Comparison of ENCODE assay signal across 9 cellular contexts in genomic region chr5:141657937-141658545, GRCh38. TPM values are rescaled to one million over a fixed set of nuclear protein-coding genes. Genes with fewer than 3 reads are reported as not detected.
DNase-seq lines count a peak whose midpoint lies in the region; ATAC-seq and TF ChIP-seq lines count a peak whose summit lies in the region.
"Had no signal": no experiment of that assay in that cellular context is flagged by ENCODE, and none has a peak within 500 bp of the region (broad histone marks: within the 10 kb centered on the region; RNA-seq: fewer than 3 reads in every experiment).

No MANE protein-coding gene starts in this region.

- no peaks in the 10 kb centered on the region for H3K4me1 ChIP-seq in psoas muscle
- H3K4me1 ChIP-seq in H9 (ENCODE audit: insufficient read depth, low read length), result no peaks in the 10 kb centered on the region

- no peak overlapping the region for H2BK15ac ChIP-seq in H9 (ENCODE audit: low read depth, low read length)

- H3K9me3 Mint-ChIP-seq in activated B cell treated with CpG ODN at 0.5 μM for 24 hours (no peaks in the 10 kb centered on the region), H9 (no peaks in the 10 kb centered on the region; a peak in 1 of 5 replicates), mesothelial cell of epicardium (no peaks in the 10 kb centered on the region)

- H4K20me1 ChIP-seq in H9 (ENCODE audit: control insufficient read depth, insufficient read depth, insufficient read length), result no peaks in the 10 kb centered on the region

- H3K9me3 ChIP-seq in psoas muscle, result no peaks in the 10 kb centered on the region
- H3K9me3 ChIP-seq in H9 (ENCODE audit: control insufficient read depth, low read depth, low read length), result no peaks in the 10 kb centered on the region

- no peak overlapping the region for H2AK5ac ChIP-seq in H9 (ENCODE audit: insufficient read length, low read length)

- H3K14ac ChIP-seq in H9 (ENCODE audit: insufficient read depth, low read length), result no peak overlapping the region

- no peak overlapping the region for H3K27ac ChIP-seq in psoas muscle
- H3K27ac ChIP-seq in H9 (ENCODE audit: insufficient read length, low read depth, low read length), result no peak overlapping the region
- H3K27ac ChIP-seq in substantia nigra (ENCODE audit: low read depth, low read length, poor library complexity, severe bottlenecking), result no peak overlapping the region

- H3K23ac ChIP-seq in H9 (ENCODE audit: insufficient read length, low read depth, low read length), result no peak overlapping the region

- H4K5ac ChIP-seq in H9 (ENCODE audit: insufficient read length, low read depth, low read length), result no peak overlapping the region

- H3K36me3 ChIP-seq in psoas muscle (ENCODE audit: insufficient read depth in 1 of 2, low read depth in 1 of 2), result peaks cover 0 to 14% of the 10 kb centered on the region in 2 donors

- WGBS in psoas muscle, 3 donors, result 69 to 76% (median 73%) methylated on average over 8 of the region's 8 CpGs
- no CpG with 5 or more reads among the region's 8 CpGs for WGBS in H9 (ENCODE audit: extremely low coverage, insufficient read length, low lambda C conversion rate)

- ATAC-seq in GM18520 (IDR thresholded peaks at IDR 0.05; ENCODE audit: unreplicated experiment) (peak; percentile 74), HG02885 (IDR thresholded peaks at IDR 0.05; ENCODE audit: poor library complexity, unreplicated experiment) (peak; percentile 85), activated B cell treated with CpG ODN at 0.5 μM for 24 hours (ENCODE audit: low read depth) (peak; percentile 25), psoas muscle (peak in 3 of 4 donors; percentile 41 to 68 (median 56))

- no peak overlapping the region for H4K8ac ChIP-seq in H9 (replicated peaks; ENCODE audit: insufficient read length, low read depth, low read length)

- no peak overlapping the region for H3K18ac ChIP-seq in H9 (ENCODE audit: insufficient read length, low read depth, low read length)

- H3K4me3 ChIP-seq in psoas muscle, result no peak overlapping the region

- H3K27me3 Mint-ChIP-seq in activated B cell treated with CpG ODN at 0.5 μM for 24 hours (peaks cover 6% of the 10 kb centered on the region), H9 (ENCODE audit: low read depth) (no peaks in the 10 kb centered on the region), mesothelial cell of epicardium (ENCODE audit: low read depth) (no peaks in the 10 kb centered on the region)

- H3K27ac Mint-ChIP-seq in activated B cell treated with CpG ODN at 0.5 μM for 24 hours (no peak overlapping the region), H9 (peak overlapping the region in 1 of 3 experiments; percentile 14; a peak in 1 of 7 replicates), mesothelial cell of epicardium (no peak overlapping the region)

- no peaks in the 10 kb centered on the region for H3K4me1 Mint-ChIP-seq in activated B cell treated with CpG ODN at 0.5 μM for 24 hours
- H3K4me1 Mint-ChIP-seq in H9, result no peaks in the 10 kb centered on the region
- no peaks in the 10 kb centered on the region for H3K4me1 Mint-ChIP-seq in mesothelial cell of epicardium

- no peak overlapping the region for H3K4ac ChIP-seq in H9 (ENCODE audit: low read depth, low read length)

- no peak overlapping the region for H3K56ac ChIP-seq in H9 (ENCODE audit: insufficient read length, low read depth, low read length)

- H2BK5ac ChIP-seq in H9 (ENCODE audit: insufficient read length, low read length), result no peak overlapping the region

- H3K23me2 ChIP-seq in H9 (ENCODE audit: insufficient read length, low read depth, low read length, poor library complexity, severe bottlenecking), result no peaks in the 10 kb centered on the region

- TF ChIP-seq CTCF in activated B cell treated with CpG ODN at 0.5 μM for 24 hours (IDR thresholded peaks at IDR 0.05), result no peak
- TF ChIP-seq CTCF in psoas muscle (IDR thresholded peaks at IDR 0.05), result no peak
- no peak for TF ChIP-seq CTCF in H9 (conservative IDR thresholded peaks at IDR 0.05)
- no peak for TF ChIP-seq CTCF in mesothelial cell of epicardium (IDR thresholded peaks at IDR 0.05; ENCODE audit: unreplicated experiment)

- H3K4me2 ChIP-seq in H9 (ENCODE audit: insufficient read depth, insufficient read length, low read length), result no peak overlapping the region

- H3K9ac ChIP-seq in H9 (ENCODE audit: extremely low read depth, insufficient read length, low read length), result no peak overlapping the region

- H3K79me2 ChIP-seq in H9 (ENCODE audit: insufficient read depth, low read length), result no peaks in the 10 kb centered on the region

- H3K4me3 Mint-ChIP-seq in activated B cell treated with CpG ODN at 0.5 μM for 24 hours, result no peak overlapping the region
- H3K4me3 Mint-ChIP-seq in H9, result no peak overlapping the region
- no peak overlapping the region for H3K4me3 Mint-ChIP-seq in mesothelial cell of epicardium

- no peak overlapping the region for H4K91ac ChIP-seq in H9 (ENCODE audit: insufficient read length, low read depth, low read length)

- intact Hi-C loops in activated B cell treated with CpG ODN at 0.5 μM for 24 hours (cut with micrococcal nuclease), result no loop called here
- intact Hi-C loops in psoas muscle (cut with DNase I), result no loop called here

- no peak overlapping the region for H2AFZ ChIP-seq in H9 (ENCODE audit: low read length)

- POLR2A ChIA-PET in activated B cell treated with CpG ODN at 0.5 μM for 24 hours (lab: Charles Lee), result no interaction called here

- no peak overlapping the region for H3T11ph ChIP-seq in H9 (ENCODE audit: low read length)

- no peaks in the 10 kb centered on the region for H3K27me3 ChIP-seq in psoas muscle (ENCODE audit: insufficient read depth in 3 of 3, low read length in 2 of 3)
- no peaks in the 10 kb centered on the region for H3K27me3 ChIP-seq in H9 (ENCODE audit: insufficient read depth, low read length)

- H3K36me3 Mint-ChIP-seq in activated B cell treated with CpG ODN at 0.5 μM for 24 hours (ENCODE audit: low read depth) (no peaks in the 10 kb centered on the region), H9 (ENCODE audit: insufficient read depth in 1 of 3, low read depth in 3 of 3) (peaks cover 38 to 72% (median 48%) of the 10 kb centered on the region in 3 experiments), mesothelial cell of epicardium (peaks cover 25% of the 10 kb centered on the region)

- no peaks in the 10 kb centered on the region for H3K79me1 ChIP-seq in H9 (ENCODE audit: insufficient read depth, low read depth, low read length, poor library complexity, severe bottlenecking)

- CTCF ChIA-PET in activated B cell treated with CpG ODN at 0.5 μM for 24 hours (lab: Charles Lee), result no interaction called here

- H2BK120ac ChIP-seq in H9 (ENCODE audit: low read depth, low read length, poor library complexity, severe bottlenecking), result no peak overlapping the region

- no peak overlapping the region for H2BK20ac ChIP-seq in H9 (ENCODE audit: low read depth, low read length, poor library complexity, severe bottlenecking)

- H2BK12ac ChIP-seq in H9 (ENCODE audit: insufficient read length, low read depth, low read length), result no peak overlapping the region

- no peak for DNase-seq in activated B cell treated with CpG ODN at 0.5 μM for 24 hours
- peak in 1 of 2 donors; percentile 19 for DNase-seq in psoas muscle
- no peak for DNase-seq in H9
- no peak for DNase-seq in mesothelial cell of epicardium (ENCODE audit: low spot score in 2 of 2, unreplicated experiment in 2 of 2)
- no peak for DNase-seq in substantia nigra (lab: John Stamatoyannopoulos, UW)
- DNase-seq: activated effector memory CD4-positive, alpha-beta T cell treated with anti-CD3 and anti-CD28 coated beads, Interleukin-2, amount 50 U/mL, for 16 hours; NCI-H748 treated with DMSO at 0.1 percent for 48 hours had no signal

RNA-seq across cellular contexts. Expression of gene FCHSD1, which starts 6.8 kb away (rescaled TPM):
- total RNA-seq in activated B cell treated with CpG ODN at 0.5 μM for 24 hours, result 63.2 and 79.5 TPM in 2 replicates
- 1 to 10 TPM; 1.3 to 2.4 (median 2.1) TPM for total RNA-seq in psoas muscle
- 1 to 10 TPM; 1.3 to 1.4 (median 1.4) TPM for polyA plus RNA-seq in psoas muscle
- total RNA-seq in H9 (2021), result 23.1 and 23.4 TPM in 2 replicates
- total RNA-seq in mesothelial cell of epicardium, result 48.6 to 52.0 TPM (median 51.5 TPM) in 3 replicates

RNA-seq across cellular contexts. Expression of gene RELL2, which starts 21.2 kb away (rescaled TPM):
- 16.8 and 18.9 TPM in 2 replicates for total RNA-seq in activated B cell treated with CpG ODN at 0.5 μM for 24 hours
- under 1 TPM in 3 of 4 donors, not detected in 1; 0.11 to 0.66 (median 0.61) TPM for total RNA-seq in psoas muscle
- 1 to 10 TPM in 1 of 3 donors, under 1 TPM in 2; 0.31 to 1.5 (median 0.63) TPM for polyA plus RNA-seq in psoas muscle
- total RNA-seq in H9 (2021), result 9.8 and 11.1 TPM in 2 replicates
- total RNA-seq in mesothelial cell of epicardium, result 3.9 to 4.6 TPM (median 4.6 TPM) in 3 replicates

RNA-seq across cellular contexts. Expression of gene HDAC3, which starts 21.4 kb away (rescaled TPM):
- total RNA-seq in activated B cell treated with CpG ODN at 0.5 μM for 24 hours (101 and 102 TPM in 2 replicates), psoas muscle (10 to 100 TPM; 16.9 to 34.1 (median 27.1) TPM), H9 (2021) (98.3 and 98.5 TPM in 2 replicates), mesothelial cell of epicardium (96.0 to 108 TPM (median 102 TPM) in 3 replicates)
- 10 to 100 TPM; 30.1 to 41.3 (median 34.7) TPM for polyA plus RNA-seq in psoas muscle

RNA-seq across cellular contexts. Expression of gene ARAP3, which starts 24.0 kb away (rescaled TPM):
- total RNA-seq in activated B cell treated with CpG ODN at 0.5 μM for 24 hours (0.44 and 0.49 TPM in 2 replicates), psoas muscle (1 to 10 TPM; 5.2 to 10.0 (median 5.4) TPM), H9 (2021) (27.3 and 27.6 TPM in 2 replicates), mesothelial cell of epicardium (50.9 to 53.8 TPM (median 51.8 TPM) in 3 replicates)
- polyA plus RNA-seq in psoas muscle, result 1 to 10 TPM; 2.4 to 4.5 (median 2.5) TPM

RNA-seq across cellular contexts. Expression of gene DIAPH1, which starts 39.2 kb away (rescaled TPM):
- total RNA-seq in activated B cell treated with CpG ODN at 0.5 μM for 24 hours (136 and 138 TPM in 2 replicates), psoas muscle (100 to 1,000 TPM; 112 to 217 (median 160) TPM), H9 (2021) (117 and 123 TPM in 2 replicates), mesothelial cell of epicardium (43.0 to 43.9 TPM (median 43.6 TPM) in 3 replicates)
- 100 to 1,000 TPM in 2 of 3 donors, 10 to 100 TPM in 1; 93.1 to 147 (median 122) TPM for polyA plus RNA-seq in psoas muscle

Comparison
In these comparisons a context has a peak if more than half of its experiments do, and no peak if none do; other contexts are left out.
1. ATAC-seq: peak in every context shown above with its lines; median percentile 85 in HG02885; 74 in GM18520; 56 in psoas muscle; 25 in activated B cell treated with CpG ODN at 0.5 μM for 24 hours.